8 cellular contexts compared by ENCODE assay signal in genomic region chr19:11798391-11799296, GRCh38. TPM values are rescaled to one million over a fixed set of nuclear protein-coding genes. Genes with fewer than 3 reads are reported as not detected.
DNase-seq lines count a peak whose midpoint lies in the region; ATAC-seq and TF ChIP-seq lines count a peak whose summit lies in the region.

Gene ZNF491, plus strand, starts transcription at chr19:11798523. Its CDS starts 7,431 bp downstream, at chr19:11805954.

- peak within 1 kb of the TSS; percentile 85 for H3K4me3 Mint-ChIP-seq in activated CD8-positive, alpha-beta T cell treated with anti-CD3 and anti-CD28 coated beads, Interleukin-2, amount 10 ng/mL, durations not matched to agents 7 days and 5 days

- CTCF ChIA-PET in activated CD8-positive, alpha-beta T cell treated with anti-CD3 and anti-CD28 coated beads, Interleukin-2, amount 10 ng/mL, durations not matched to agents 7 days and 5 days (lab: Charles Lee): interaction anchor here (0.7 to 2.5 kb wide), 44 partner anchors 8 to 490 kb away, joined by 3 to 46 read pairs (median 4); partner anchors contain the start of genes ZNF20, ZNF433, ZNF439 and ZNF440

- peaks cover 14% of the 10 kb centered on the region for H3K9me3 Mint-ChIP-seq in activated CD8-positive, alpha-beta T cell treated with anti-CD3 and anti-CD28 coated beads, Interleukin-2, amount 10 ng/mL, durations not matched to agents 7 days and 5 days (ENCODE audit: insufficient read depth)

- peaks cover 14% of the 10 kb centered on the region for H3K4me1 Mint-ChIP-seq in activated CD8-positive, alpha-beta T cell treated with anti-CD3 and anti-CD28 coated beads, Interleukin-2, amount 10 ng/mL, durations not matched to agents 7 days and 5 days (ENCODE audit: low read depth)

- POLR2A ChIA-PET in activated CD8-positive, alpha-beta T cell treated with anti-CD3 and anti-CD28 coated beads, Interleukin-2, amount 10 ng/mL, durations not matched to agents 7 days and 5 days (lab: Charles Lee): interaction anchor here (1.4 to 2.2 kb wide), 4 partner anchors 15 to 189 kb away, joined by 3 to 8 read pairs (median 6); partner anchors contain the start of genes ZNF440 and ZNF700

- peak within 1 kb of the TSS; percentile 85 for H3K27ac Mint-ChIP-seq in activated CD8-positive, alpha-beta T cell treated with anti-CD3 and anti-CD28 coated beads, Interleukin-2, amount 10 ng/mL, durations not matched to agents 7 days and 5 days

- no peak; the same call in none of the 2 replicates for TF ChIP-seq CTCF in AG09319 (IDR thresholded peaks at IDR 0.05; ENCODE audit: low read depth, low read length)

- H3K36me3 Mint-ChIP-seq in activated CD8-positive, alpha-beta T cell treated with anti-CD3 and anti-CD28 coated beads, Interleukin-2, amount 10 ng/mL, durations not matched to agents 7 days and 5 days (ENCODE audit: low read depth): peaks cover 15% of the 10 kb centered on the region

- DNase-seq in AG09319 (ENCODE audit: extremely low read depth, low read depth) (peak; percentile 61), NCI-H748 treated with DMSO at 0.1 percent for 48 hours (lab: John Stamatoyannopoulos, UW) (peak; percentile 70), medulla oblongata (ENCODE audit: extremely low spot score) (peak; percentile 97)
- DNase-seq in activated CD8-positive, alpha-beta T cell treated with anti-CD3 and anti-CD28 coated beads, Interleukin-2, amount 10 ng/mL, durations not matched to agents 7 days and 5 days: peak; percentile 91
- DNase-seq in effector CD8-positive, alpha-beta T cell (lab: John Stamatoyannopoulos, UW): peak; percentile 81
- peak; percentile 74 to 88 (median 74) for DNase-seq in stimulated activated CD4-positive, alpha-beta T cell treated with anti-CD3 and anti-CD28 coated beads, TNF-alpha, amount 100 ng/mL, for 24 hours (ENCODE audit: low read depth in 3 of 3)

- ATAC-seq in GM19025 (IDR thresholded peaks at IDR 0.05; ENCODE audit: low read depth, unreplicated experiment) (peak; percentile 81), HG03432 (IDR thresholded peaks at IDR 0.05; ENCODE audit: unreplicated experiment) (peak; percentile 90)
- peak; percentile 99 for ATAC-seq in activated CD8-positive, alpha-beta T cell treated with anti-CD3 and anti-CD28 coated beads, Interleukin-2, amount 10 ng/mL, durations not matched to agents 7 days and 5 days

- peaks cover 4% of the 10 kb centered on the region for H3K27me3 Mint-ChIP-seq in activated CD8-positive, alpha-beta T cell treated with anti-CD3 and anti-CD28 coated beads, Interleukin-2, amount 10 ng/mL, durations not matched to agents 7 days and 5 days (ENCODE audit: low read depth)

RNA-seq across cellular contexts. Expression of gene ZNF491, which starts in this region (rescaled TPM):
- total RNA-seq in activated CD8-positive, alpha-beta T cell treated with anti-CD3 and anti-CD28 coated beads, Interleukin-2, amount 10 ng/mL, durations not matched to agents 7 days and 5 days: 1 to 10 TPM; 1.8 to 2.1 TPM

Comparison
In these comparisons a context has a peak if more than half of its experiments do, and no peak if none do; other contexts are left out.
1. Peak in every context shown above with its lines: DNase-seq and ATAC-seq.